Comparison of ENCODE assay signal across 32 cellular contexts in the genomic region with DNA sequence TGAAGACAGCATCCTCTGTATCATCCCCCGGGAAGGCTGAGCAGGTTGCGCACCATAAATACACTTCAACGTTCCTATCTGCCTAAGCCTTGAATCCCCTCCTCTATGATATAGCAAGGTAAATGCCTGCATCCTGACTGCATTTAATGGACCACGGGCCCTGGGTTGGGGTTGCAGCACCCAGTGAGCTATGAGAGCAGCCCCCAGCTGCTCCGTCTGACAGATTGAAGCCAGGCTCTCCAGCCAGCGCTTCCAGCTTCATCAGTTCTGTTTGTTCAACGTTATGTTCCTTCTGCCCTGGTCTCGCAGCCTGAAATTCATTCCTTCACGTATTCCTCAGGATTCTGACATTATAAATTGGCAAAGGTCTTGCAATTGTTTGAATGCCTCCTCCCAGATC.
"Had no signal": no experiment of that assay in that cellular context is flagged by ENCODE, and none has a peak within 500 bp of the region (broad histone marks: within the 10 kb centered on the region; RNA-seq: fewer than 3 reads in every experiment).

No MANE protein-coding gene starts in this region.

- H3K9me3 Mint-ChIP-seq: activated CD4-positive, alpha-beta memory T cell treated with anti-CD3 and anti-CD28 coated beads, Interleukin-2, amount 10 ng/mL, durations not matched to agents 7 days and 5 days; activated CD4-positive, alpha-beta T cell treated with anti-CD3 and anti-CD28 coated beads, Interleukin-2, amount 10 ng/mL, durations not matched to agents 7 days and 5 days; activated naive CD4-positive, alpha-beta T cell treated with anti-CD3 and anti-CD28 coated beads, Interleukin-2, amount 10 ng/mL, durations not matched to agents 7 days and 5 days; activated naive CD8-positive, alpha-beta T cell treated with anti-CD3 and anti-CD28 coated beads for 36 hours; activated naive CD8-positive, alpha-beta T cell treated with anti-CD3 and anti-CD28 coated beads, Interleukin-2, amount 50 U/mL, for 24 hours; activated T-cell treated with anti-CD3 and anti-CD28 coated beads, Interleukin-2, amount 50 U/mL, for 24 hours; activated T-cell treated with anti-CD3 and anti-CD28 coated beads, Interleukin-2, amount 50 U/mL, for 72 hours; effector memory CD8-positive, alpha-beta T cell; T-helper 2 cell treated with Interferon-gamma antibody and Interleukin-4, amounts not matched to agents 5 μg/mL and 100 μg/mL, for 36 hours had no signal

- H3K27me3 ChIP-seq: adrenal gland, body of pancreas had no signal

- H3K4me1 ChIP-seq: body of pancreas, esophagus muscularis mucosa, gastroesophageal sphincter had no signal

- H3K4me3 Mint-ChIP-seq: activated CD4-positive, alpha-beta memory T cell treated with anti-CD3 and anti-CD28 coated beads, Interleukin-2, amount 10 ng/mL, durations not matched to agents 7 days and 5 days; activated CD4-positive, alpha-beta T cell treated with anti-CD3 and anti-CD28 coated beads, Interleukin-2, amount 10 ng/mL, durations not matched to agents 7 days and 5 days; activated naive CD4-positive, alpha-beta T cell treated with anti-CD3 and anti-CD28 coated beads, Interleukin-2, amount 10 ng/mL, durations not matched to agents 7 days and 5 days; activated naive CD8-positive, alpha-beta T cell treated with anti-CD3 and anti-CD28 coated beads for 36 hours; activated naive CD8-positive, alpha-beta T cell treated with anti-CD3 and anti-CD28 coated beads, Interleukin-2, amount 50 U/mL, for 24 hours; activated T-cell treated with anti-CD3 and anti-CD28 coated beads, Interleukin-2, amount 50 U/mL, for 24 hours; activated T-cell treated with anti-CD3 and anti-CD28 coated beads, Interleukin-2, amount 50 U/mL, for 72 hours; effector memory CD8-positive, alpha-beta T cell; T-helper 17 cell; T-helper 2 cell treated with Interferon-gamma antibody and Interleukin-4, amounts not matched to agents 5 μg/mL and 100 μg/mL, for 36 hours had no signal

- H3K36me3 Mint-ChIP-seq: activated naive CD4-positive, alpha-beta T cell treated with anti-CD3 and anti-CD28 coated beads, Interleukin-2, amount 10 ng/mL, durations not matched to agents 7 days and 5 days; activated naive CD8-positive, alpha-beta T cell treated with anti-CD3 and anti-CD28 coated beads for 36 hours had no signal

- H3K27ac Mint-ChIP-seq: activated CD4-positive, alpha-beta memory T cell treated with anti-CD3 and anti-CD28 coated beads, Interleukin-2, amount 10 ng/mL, durations not matched to agents 7 days and 5 days; activated CD4-positive, alpha-beta T cell treated with anti-CD3 and anti-CD28 coated beads, Interleukin-2, amount 10 ng/mL, durations not matched to agents 7 days and 5 days; activated naive CD4-positive, alpha-beta T cell treated with anti-CD3 and anti-CD28 coated beads, Interleukin-2, amount 10 ng/mL, durations not matched to agents 7 days and 5 days; activated naive CD8-positive, alpha-beta T cell treated with anti-CD3 and anti-CD28 coated beads for 36 hours; activated naive CD8-positive, alpha-beta T cell treated with anti-CD3 and anti-CD28 coated beads, Interleukin-2, amount 50 U/mL, for 24 hours; activated T-cell treated with anti-CD3 and anti-CD28 coated beads, Interleukin-2, amount 50 U/mL, for 24 hours; activated T-cell treated with anti-CD3 and anti-CD28 coated beads, Interleukin-2, amount 50 U/mL, for 72 hours; effector memory CD8-positive, alpha-beta T cell; T-helper 17 cell; T-helper 2 cell treated with Interferon-gamma antibody and Interleukin-4, amounts not matched to agents 5 μg/mL and 100 μg/mL, for 36 hours had no signal

- ATAC-seq: activated naive CD8-positive, alpha-beta T cell treated with anti-CD3 and anti-CD28 coated beads, Interleukin-2, amount 50 U/mL, for 24 hours; activated T-cell treated with anti-CD3 and anti-CD28 coated beads, Interleukin-2, amount 50 U/mL, for 72 hours; body of pancreas; effector memory CD8-positive, alpha-beta T cell; gastroesophageal sphincter; T-helper 17 cell had no signal

- H3K4me3 ChIP-seq: adrenal gland, body of pancreas, esophagus muscularis mucosa, gastroesophageal sphincter had no signal

- H3K27ac ChIP-seq: body of pancreas, esophagus muscularis mucosa, gastroesophageal sphincter had no signal

- H3K9me3 ChIP-seq: adrenal gland, body of pancreas, esophagus muscularis mucosa, gastroesophageal sphincter had no signal

- H3K4me1 Mint-ChIP-seq: activated CD4-positive, alpha-beta T cell treated with anti-CD3 and anti-CD28 coated beads, Interleukin-2, amount 10 ng/mL, durations not matched to agents 7 days and 5 days; activated naive CD8-positive, alpha-beta T cell treated with anti-CD3 and anti-CD28 coated beads for 36 hours; activated naive CD8-positive, alpha-beta T cell treated with anti-CD3 and anti-CD28 coated beads, Interleukin-2, amount 50 U/mL, for 24 hours; T-helper 17 cell had no signal

- DNase-seq: activated CD4-positive, alpha-beta memory T cell treated with anti-CD3 and anti-CD28 coated beads, Interleukin-2, amount 10 ng/mL, durations not matched to agents 7 days and 5 days; activated CD4-positive, alpha-beta T cell treated with anti-CD3 and anti-CD28 coated beads for 4 hours; activated CD4-positive, alpha-beta T cell treated with anti-CD3 and anti-CD28 coated beads, Interleukin-2, amount 10 ng/mL, durations not matched to agents 7 days and 5 days; activated CD4-positive, alpha-beta T cell treated with anti-CD3 and anti-CD28 coated beads, Interleukin-2, amount 50 U/mL, for 4 hours; activated CD4-positive, CD25-positive, alpha-beta regulatory T cell; activated CD4-positive, CD25-positive, alpha-beta regulatory T cell treated with anti-CD3 and anti-CD28 coated beads, Interleukin-2, amount 50 U/mL, for 72 hours; activated CD8-positive, alpha-beta memory T cell treated with anti-CD3 and anti-CD28 coated beads, Interleukin-2, amount 50 U/mL, for 48 hours; activated gamma-delta T cell; activated naive CD4-positive, alpha-beta T cell; activated naive CD4-positive, alpha-beta T cell treated with anti-CD3 and anti-CD28 coated beads, Interleukin-2, amount 10 ng/mL, durations not matched to agents 7 days and 5 days; activated naive CD8-positive, alpha-beta T cell treated with anti-CD3 and anti-CD28 coated beads for 36 hours; activated naive CD8-positive, alpha-beta T cell treated with anti-CD3 and anti-CD28 coated beads, Interleukin-2, amount 50 U/mL, for 24 hours; activated T-cell treated with anti-CD3 and anti-CD28 coated beads for 4 hours; activated T-cell treated with anti-CD3 and anti-CD28 coated beads, Interleukin-2, amount 50 U/mL, for 24 hours; activated T-cell treated with anti-CD3 and anti-CD28 coated beads, Interleukin-2, amount 50 U/mL, for 72 hours; adrenal gland; aorta; caudate nucleus; cortex of kidney; dermis blood vessel endothelial cell; effector CD4-positive, alpha-beta T cell; effector memory CD8-positive, alpha-beta T cell; erythroblast; foreskin melanocyte; T-helper 1 cell; T-helper 17 cell; T1000 had no signal

- FAIRE-seq: colon had no signal

- H3K27me3 Mint-ChIP-seq: activated naive CD8-positive, alpha-beta T cell treated with anti-CD3 and anti-CD28 coated beads, Interleukin-2, amount 50 U/mL, for 24 hours; T-helper 17 cell had no signal

- H3K36me3 ChIP-seq: adrenal gland, esophagus muscularis mucosa, gastroesophageal sphincter had no signal
